ENCODE assay signal across 7 cellular contexts in genomic region chr20:49283176-49283702, GRCh38. TPM values are rescaled to one million over a fixed set of nuclear protein-coding genes. Genes with fewer than 3 reads are reported as not detected.
DNase-seq lines count a peak whose midpoint lies in the region; ATAC-seq, FAIRE-seq and TF ChIP-seq lines count a peak whose summit lies in the region.

No MANE protein-coding gene starts in this region.

- peak overlapping the region; percentile 86 for H3K4me3 Mint-ChIP-seq in osteocyte (ENCODE audit: unreplicated experiment)

- H3K36me3 ChIP-seq in OCI-LY7 (ENCODE audit: insufficient read depth, low read length) = peaks cover 98% of the 10 kb centered on the region
- peaks cover 93% of the 10 kb centered on the region for H3K36me3 ChIP-seq in ectodermal cell (ENCODE audit: control insufficient read depth, insufficient read depth, low read length)

- H3K4me3 ChIP-seq in OCI-LY7 (ENCODE audit: low read depth, low read length, poor library complexity, severe bottlenecking) (peak overlapping the region; percentile 100), ectodermal cell (ENCODE audit: insufficient read depth, low read depth, low read length) (peak overlapping the region; percentile 99)

- H3K79me2 ChIP-seq in OCI-LY7 (ENCODE audit: insufficient read depth, low read depth, low read length) = peaks cover 99% of the 10 kb centered on the region

- no peaks in the 10 kb centered on the region; the same call in 1 of the 2 replicates for H3K9me3 ChIP-seq in OCI-LY7 (ENCODE audit: low read length)
- no peaks in the 10 kb centered on the region for H3K9me3 ChIP-seq in ectodermal cell (ENCODE audit: control insufficient read depth, low read length)

- no peaks in the 10 kb centered on the region for H3K27me3 Mint-ChIP-seq in osteocyte (ENCODE audit: unreplicated experiment)

- peaks cover 99% of the 10 kb centered on the region for H3K36me3 Mint-ChIP-seq in osteocyte (ENCODE audit: unreplicated experiment)

- BruUV-seq in OCI-LY7 (replicated peaks; lab: Mats Ljungman, UMichigan) = no TSS peak

- POLR2A ChIA-PET in OCI-LY7 (lab: Charles Lee) = interaction anchor here (0.5 to 1.4 kb wide), 2 partner anchors 37 to 1842 kb away, joined by 4 read pairs; no protein-coding TSS in a partner anchor

- peak; percentile 73 for TF ChIP-seq POLR2A in GM12891 (IDR thresholded peaks at IDR 0.05; ENCODE audit: low read depth, low read length)

- H3K27ac ChIP-seq in OCI-LY7 (ENCODE audit: low read depth, low read length, poor library complexity, severe bottlenecking) (peak overlapping the region; percentile 0), ectodermal cell (ENCODE audit: insufficient read depth, low read depth, low read length, poor library complexity, severe bottlenecking) (no peak overlapping the region)

- TF ChIP-seq CTCF in OCI-LY7 (conservative IDR thresholded peaks at IDR 0.05; ENCODE audit: low read length) (no peak), osteocyte (IDR thresholded peaks at IDR 0.05) (no peak)

- intact Hi-C loops in OCI-LY7 (cut with micrococcal nuclease; ENCODE audit: unreplicated experiment) = no loop called here

- H4K20me1 ChIP-seq in OCI-LY7 (ENCODE audit: insufficient read depth, low read length) = peaks cover 85% of the 10 kb centered on the region

- peaks cover 92% of the 10 kb centered on the region for H3K4me1 Mint-ChIP-seq in osteocyte (ENCODE audit: unreplicated experiment)

- ATAC-seq in GM21786 (IDR thresholded peaks at IDR 0.05; ENCODE audit: unreplicated experiment) (no peak), GM19351 (IDR thresholded peaks at IDR 0.05; ENCODE audit: unreplicated experiment) (no peak)

- no peaks in the 10 kb centered on the region for H3K27me3 ChIP-seq in ectodermal cell (ENCODE audit: control insufficient read depth, insufficient read depth, low read length, poor library complexity, severe bottlenecking)

- H2AFZ ChIP-seq in OCI-LY7 (ENCODE audit: low read length) = no peak overlapping the region

- 81 to 83% methylated on average over 8 to 9 of the region's 9 CpGs for WGBS in ectodermal cell, 2 experiments

- H3K9me2 ChIP-seq in OCI-LY7 (ENCODE audit: insufficient read depth, low read length) = no peaks in the 10 kb centered on the region

- FAIRE-seq in GM12891 (lab: Jason Lieb, UNC) = no peak

- H3K4me2 ChIP-seq in OCI-LY7 (ENCODE audit: low read length) = peak overlapping the region; percentile 95

- peak overlapping the region; percentile 98 for H3K27ac Mint-ChIP-seq in osteocyte (ENCODE audit: unreplicated experiment)

- no peak for DNase-seq in GM12891 (ENCODE audit: insufficient read length, low spot score)
- DNase-seq in OCI-LY7 (ENCODE audit: low spot score) = peak; percentile 17
- no peak for DNase-seq in osteocyte (ENCODE audit: extremely low spot score, unreplicated experiment)
- no peak for DNase-seq in amniotic stem cell (lab: John Stamatoyannopoulos, UW)

- CTCF ChIA-PET in OCI-LY7 (lab: Charles Lee; ENCODE audit: unreplicated experiment) = no interaction called here

- peaks cover 12% of the 10 kb centered on the region for H3K9me3 Mint-ChIP-seq in osteocyte (ENCODE audit: unreplicated experiment)

- H3K4me1 ChIP-seq in OCI-LY7 (ENCODE audit: insufficient read depth, low read length, poor library complexity, severe bottlenecking) (peaks cover 72% of the 10 kb centered on the region), ectodermal cell (ENCODE audit: control insufficient read depth, insufficient read depth, low read length) (no peaks in the 10 kb centered on the region)

TF ChIP-seq in GM12891, 5 proteins besides CTCF, POLR2A, EP300 and RAD21:
- TF ChIP-seq TAF1 (IDR thresholded peaks at IDR 0.05; ENCODE audit: low read depth, low read length) (no peak), PAX5 (IDR thresholded peaks at IDR 0.05; ENCODE audit: insufficient read depth, low read length, severe bottlenecking) (no peak), SPI1 (IDR thresholded peaks at IDR 0.05; ENCODE audit: low read depth, low read length) (no peak), POLR2AphosphoS5 (IDR thresholded peaks at IDR 0.05; ENCODE audit: low read depth, low read length) (peak; percentile 34; the same call in 1 of the 2 replicates), POU2F2 (IDR thresholded peaks at IDR 0.05; ENCODE audit: low read depth, low read length) (peak; percentile 50; the same call in 1 of the 2 replicates)

RNA-seq across cellular contexts. Expression of gene ZNFX1, which starts 5.4 kb away (rescaled TPM):
- 11.0 TPM for polyA plus RNA-seq in GM12891 (2012; ENCODE audit: low read depth, missing spikeins)
- total RNA-seq in OCI-LY7 (2014; rRNA removed; shearing (Covaris generic)) = 14.9 and 15.1 TPM in 2 replicates
- total RNA-seq in OCI-LY7 (2022) = 17.1 and 17.6 TPM in 2 replicates
- polyA plus RNA-seq in ectodermal cell (2013, experiment 1 of 4) = 5.7 TPM
- polyA plus RNA-seq in ectodermal cell (2013, experiment 2 of 4) = 6.2 TPM
- 5.6 TPM for polyA plus RNA-seq in ectodermal cell (2013, experiment 3 of 4)
- polyA plus RNA-seq in ectodermal cell (2013, experiment 4 of 4) = 5.8 TPM
- 48.1 and 51.6 TPM in 2 replicates for total RNA-seq in osteocyte
